17 cellular contexts compared by ENCODE assay signal in genomic region chr9:30913331-30913730, GRCh38.
"Had no signal": no experiment of that assay in that cellular context is flagged by ENCODE, and none has a peak within 500 bp of the region (broad histone marks: within the 10 kb centered on the region; RNA-seq: fewer than 3 reads in every experiment).

No MANE protein-coding gene starts in this region.

- H3K4me3 Mint-ChIP-seq: activated CD4-positive, alpha-beta T cell treated with anti-CD3 and anti-CD28 coated beads, Interleukin-2, amount 10 ng/mL, durations not matched to agents 24 days and 14 days; activated CD8-positive, alpha-beta T cell treated with anti-CD3 and anti-CD28 coated beads for 36 hours; activated naive CD4-positive, alpha-beta T cell treated with anti-CD3 and anti-CD28 coated beads, Interleukin-2, amount 50 U/mL, for 24 hours; activated T-cell treated with anti-CD3 and anti-CD28 coated beads, Interleukin-2, amount 50 U/mL, for 4 hours; immature natural killer cell; naive thymus-derived CD4-positive, alpha-beta T cell had no signal

- H3K27me3 ChIP-seq: adrenal gland, breast epithelium, right lobe of liver, testis, upper lobe of left lung had no signal

- H3K36me3 Mint-ChIP-seq: activated naive CD4-positive, alpha-beta T cell treated with anti-CD3 and anti-CD28 coated beads, Interleukin-2, amount 50 U/mL, for 24 hours; naive thymus-derived CD4-positive, alpha-beta T cell had no signal

- H3K4me1 Mint-ChIP-seq: activated CD4-positive, alpha-beta T cell treated with anti-CD3 and anti-CD28 coated beads, Interleukin-2, amount 10 ng/mL, durations not matched to agents 24 days and 14 days; activated naive CD4-positive, alpha-beta T cell treated with anti-CD3 and anti-CD28 coated beads, Interleukin-2, amount 50 U/mL, for 24 hours; immature natural killer cell; naive thymus-derived CD4-positive, alpha-beta T cell had no signal

- H3K27me3 Mint-ChIP-seq: activated CD4-positive, alpha-beta T cell treated with anti-CD3 and anti-CD28 coated beads, Interleukin-2, amount 10 ng/mL, durations not matched to agents 24 days and 14 days; activated CD8-positive, alpha-beta T cell treated with anti-CD3 and anti-CD28 coated beads for 36 hours had no signal

- H3K4me3 ChIP-seq: adrenal gland, breast epithelium, coronary artery, right lobe of liver, smooth muscle cell, testis, upper lobe of left lung had no signal

- H3K36me3 ChIP-seq: adrenal gland, breast epithelium, right lobe of liver, upper lobe of left lung had no signal

- DNase-seq: activated CD4-positive, alpha-beta T cell treated with anti-CD3 and anti-CD28 coated beads, Interleukin-2, amount 10 ng/mL, durations not matched to agents 24 days and 14 days; activated CD8-positive, alpha-beta T cell treated with anti-CD3 and anti-CD28 coated beads for 36 hours; activated T-cell treated with anti-CD3 and anti-CD28 coated beads, Interleukin-2, amount 50 U/mL, for 4 hours; adrenal gland; immature natural killer cell; mesenchymal stem cell; naive thymus-derived CD4-positive, alpha-beta T cell; right lobe of liver; stimulated activated CD4-positive, alpha-beta T cell treated with anti-CD3 and anti-CD28 coated beads, Interleukin-4, amount 100 ng/mL, for 1 hour; T-helper 1 cell; T-helper 9 cell; testis; upper lobe of left lung had no signal

- H3K9me3 Mint-ChIP-seq: activated CD4-positive, alpha-beta T cell treated with anti-CD3 and anti-CD28 coated beads, Interleukin-2, amount 10 ng/mL, durations not matched to agents 24 days and 14 days; activated CD8-positive, alpha-beta T cell treated with anti-CD3 and anti-CD28 coated beads for 36 hours; activated naive CD4-positive, alpha-beta T cell treated with anti-CD3 and anti-CD28 coated beads, Interleukin-2, amount 50 U/mL, for 24 hours; activated T-cell treated with anti-CD3 and anti-CD28 coated beads, Interleukin-2, amount 50 U/mL, for 4 hours had no signal

- H3K27ac Mint-ChIP-seq: activated CD4-positive, alpha-beta T cell treated with anti-CD3 and anti-CD28 coated beads, Interleukin-2, amount 10 ng/mL, durations not matched to agents 24 days and 14 days; activated CD8-positive, alpha-beta T cell treated with anti-CD3 and anti-CD28 coated beads for 36 hours; activated naive CD4-positive, alpha-beta T cell treated with anti-CD3 and anti-CD28 coated beads, Interleukin-2, amount 50 U/mL, for 24 hours; immature natural killer cell; naive thymus-derived CD4-positive, alpha-beta T cell had no signal

- ATAC-seq: activated CD8-positive, alpha-beta T cell treated with anti-CD3 and anti-CD28 coated beads for 36 hours; activated T-cell treated with anti-CD3 and anti-CD28 coated beads, Interleukin-2, amount 50 U/mL, for 4 hours; naive thymus-derived CD4-positive, alpha-beta T cell; right lobe of liver had no signal
